ENCODE assay signal across 25 cellular contexts in genomic region chr2:72233211-72233610, GRCh38.
"Had no signal": no experiment of that assay in that cellular context is flagged by ENCODE, and none has a peak within 500 bp of the region (broad histone marks: within the 10 kb centered on the region; RNA-seq: fewer than 3 reads in every experiment).

No MANE protein-coding gene starts in this region.

- H3K9me3 Mint-ChIP-seq: nephron progenitor cell had no signal

- H3K27me3 ChIP-seq: ovary, right atrium auricular region, stomach, testis, thyroid gland, transverse colon, upper lobe of left lung, vagina had no signal

- H3K27ac ChIP-seq: left ventricle myocardium inferior, ovary, right atrium auricular region, skin epidermis, stomach, testis, thyroid gland, transverse colon, upper lobe of left lung, vagina had no signal

- H3K36me3 ChIP-seq: left ventricle myocardium inferior, ovary, right atrium auricular region, stomach, thyroid gland, transverse colon, upper lobe of left lung, vagina had no signal

- H3K4me1 ChIP-seq: testis had no signal

- ATAC-seq: natural killer cell; sciatic nerve; stimulated activated naive B cell treated with anti-CD40 and anti-IgM and Interleukin-4, amounts not matched to agents 10 μg/mL and 1 μg/mL and 100 μg/mL, for 72 hours had no signal

- H3K27ac Mint-ChIP-seq: immature natural killer cell; natural killer cell; nephron progenitor cell; progenitor cell of endocrine pancreas; stimulated activated naive B cell treated with anti-CD40 and anti-IgM and Interleukin-4, amounts not matched to agents 10 μg/mL and 1 μg/mL and 100 μg/mL, for 72 hours had no signal

- H3K36me3 Mint-ChIP-seq: natural killer cell; stimulated activated naive B cell treated with anti-CD40 and anti-IgM and Interleukin-4, amounts not matched to agents 10 μg/mL and 1 μg/mL and 100 μg/mL, for 72 hours had no signal

- H3K4me1 Mint-ChIP-seq: immature natural killer cell, natural killer cell, nephron progenitor cell had no signal

- H3K4me3 Mint-ChIP-seq: immature natural killer cell; natural killer cell; nephron progenitor cell; stimulated activated naive B cell treated with anti-CD40 and anti-IgM and Interleukin-4, amounts not matched to agents 10 μg/mL and 1 μg/mL and 100 μg/mL, for 72 hours had no signal

- H3K4me3 ChIP-seq: left ventricle myocardium inferior, lung, ovary, right atrium auricular region, skin epidermis, stomach, testis, thyroid gland, transverse colon, upper lobe of left lung, vagina had no signal

- DNase-seq: hippocampal formation; immature natural killer cell; kidney; left ventricle myocardium inferior; midbrain; natural killer cell; nephron progenitor cell; ovary; stimulated activated CD4-positive, alpha-beta T cell treated with anti-CD3 and anti-CD28 coated beads, Interleukin-12 subunit alpha, Interleukin-12 subunit beta, amount 100 ng/mL, for 4 hours; stimulated activated CD4-positive, alpha-beta T cell treated with anti-CD3 and anti-CD28 coated beads, Interleukin-15, amount 100 ng/mL, for 24 hours; stimulated activated CD4-positive, alpha-beta T cell treated with anti-CD3 and anti-CD28 coated beads, Interleukin-2, amount 100 ng/mL, for 24 hours; stimulated activated CD4-positive, alpha-beta T cell treated with anti-CD3 and anti-CD28 coated beads, Interleukin-4, amount 100 ng/mL, for 1 hour; stimulated activated naive B cell treated with anti-CD40 and anti-IgM and Interleukin-4, amounts not matched to agents 10 μg/mL and 1 μg/mL and 100 μg/mL, for 72 hours; stimulated activated naive CD8-positive, alpha-beta T cell treated with anti-CD3 and anti-CD28 coated beads, Interleukin-15, Interleukin-2, amounts not matched to agents 100 U/mL and 50 U/mL, for 24 hours; stomach; testis; thyroid gland; transverse colon had no signal

- H3K27me3 Mint-ChIP-seq: progenitor cell of endocrine pancreas; stimulated activated naive B cell treated with anti-CD40 and anti-IgM and Interleukin-4, amounts not matched to agents 10 μg/mL and 1 μg/mL and 100 μg/mL, for 72 hours had no signal

- H3K9me3 ChIP-seq: ovary, right atrium auricular region, stomach, testis, thyroid gland, transverse colon, upper lobe of left lung, vagina had no signal
